24 cellular contexts compared by ENCODE assay signal in genomic region chr20:35503281-35503680, GRCh38. TPM values are rescaled to one million over a fixed set of nuclear protein-coding genes. Genes with fewer than 3 reads are reported as not detected.
DNase-seq lines count a peak whose midpoint lies in the region; ATAC-seq, FAIRE-seq and TF ChIP-seq lines count a peak whose summit lies in the region.
"Had no signal": no experiment of that assay in that cellular context is flagged by ENCODE, and none has a peak within 500 bp of the region (broad histone marks: within the 10 kb centered on the region; RNA-seq: fewer than 3 reads in every experiment).

No MANE protein-coding gene starts in this region.

- H3K36me3 Mint-ChIP-seq in T-helper 2 cell treated with Interferon-gamma antibody and Interleukin-4, amounts not matched to agents 5 μg/mL and 100 μg/mL, for 36 hours (ENCODE audit: low read depth), result peaks cover 67% of the 10 kb centered on the region
- peaks cover 82% of the 10 kb centered on the region for H3K36me3 Mint-ChIP-seq in effector memory CD8-positive, alpha-beta T cell (ENCODE audit: insufficient read depth)
- H3K36me3 Mint-ChIP-seq in nephron progenitor cell (ENCODE audit: low read depth), result peaks cover 74% of the 10 kb centered on the region

- H3K9me3 ChIP-seq in Karpas-422 (ENCODE audit: low read length), result no peaks in the 10 kb centered on the region
- H3K9me3 ChIP-seq: BE2C had no signal

- no peaks in the 10 kb centered on the region for H3K27me3 ChIP-seq in Karpas-422 (ENCODE audit: low read length)
- H3K27me3 ChIP-seq: BE2C had no signal

- peaks cover 26% of the 10 kb centered on the region for H3K79me2 ChIP-seq in Karpas-422 (ENCODE audit: low read length)

- peak overlapping the region; percentile 70 for H3K4me2 ChIP-seq in Karpas-422 (ENCODE audit: low read depth, low read length, poor library complexity, severe bottlenecking)

- H3K9me2 ChIP-seq in Karpas-422 (replicated peaks; ENCODE audit: insufficient read depth, low read length), result no peaks in the 10 kb centered on the region

- peaks cover 12% of the 10 kb centered on the region for H3K4me1 Mint-ChIP-seq in T-helper 2 cell treated with Interferon-gamma antibody and Interleukin-4, amounts not matched to agents 5 μg/mL and 100 μg/mL, for 36 hours (ENCODE audit: low read depth)
- peaks cover 41 to 50% of the 10 kb centered on the region in 2 donors for H3K4me1 Mint-ChIP-seq in effector memory CD8-positive, alpha-beta T cell (ENCODE audit: low read depth in 2 of 2)
- peaks cover 7% of the 10 kb centered on the region for H3K4me1 Mint-ChIP-seq in nephron progenitor cell

- ATAC-seq in effector memory CD8-positive, alpha-beta T cell (replicated peaks), result no peak
- ATAC-seq in HG02610 (IDR thresholded peaks at IDR 0.05; ENCODE audit: unreplicated experiment) (no peak), GM18505 (IDR thresholded peaks at IDR 0.05; ENCODE audit: unreplicated experiment) (no peak)

- H3K4me3 ChIP-seq in Karpas-422 (ENCODE audit: low read length), result no peak overlapping the region

- H4K20me1 ChIP-seq in Karpas-422 (ENCODE audit: insufficient read depth, low read depth, low read length), result peaks cover 11% of the 10 kb centered on the region; the same call in 1 of the 2 replicates

- no peak for DNase-seq in T-helper 2 cell treated with Interferon-gamma antibody and Interleukin-4, amounts not matched to agents 5 μg/mL and 100 μg/mL, for 36 hours (ENCODE audit: low spot score)
- DNase-seq in T-helper 2 cell (no peak), Karpas-422 (no peak), nephron progenitor cell (no peak), H54 (ENCODE audit: insufficient read length, low spot score) (no peak)
- DNase-seq in effector memory CD8-positive, alpha-beta T cell, result no peak
- DNase-seq: BE2C; CD8-positive, alpha-beta memory T cell; HFFc6; KG1; NCI-H1092; NCI-H146; NCI-H2081 treated with DMSO at 0.1 percent for 48 hours; NCI-H226; NCI-H524 treated with DMSO at 0.1 percent for 48 hours had no signal

- H3K27ac ChIP-seq in Karpas-422 (ENCODE audit: low read length), result peak overlapping the region; percentile 91
- H3K27ac ChIP-seq: 22Rv1 had no signal

- peaks cover 36% of the 10 kb centered on the region for H3K36me3 ChIP-seq in Karpas-422 (ENCODE audit: insufficient read depth, low read length)

- H3K9ac ChIP-seq in Karpas-422 (ENCODE audit: low read length), result peak overlapping the region; percentile 59

- H3K27ac Mint-ChIP-seq in T-helper 2 cell treated with Interferon-gamma antibody and Interleukin-4, amounts not matched to agents 5 μg/mL and 100 μg/mL, for 36 hours, result peak overlapping the region; percentile 16
- peak overlapping the region; percentile 76 to 85 for H3K27ac Mint-ChIP-seq in effector memory CD8-positive, alpha-beta T cell
- H3K27ac Mint-ChIP-seq in nephron progenitor cell, result peak overlapping the region; percentile 81
- H3K27ac Mint-ChIP-seq: HFFc6 had no signal

- no peak for FAIRE-seq in H54 (lab: Jason Lieb, UNC)
- FAIRE-seq: GM19239, HepG2 had no signal

- no peak overlapping the region for H2AFZ ChIP-seq in Karpas-422 (ENCODE audit: low read length)

- no peak overlapping the region for H3K4me3 Mint-ChIP-seq in T-helper 2 cell treated with Interferon-gamma antibody and Interleukin-4, amounts not matched to agents 5 μg/mL and 100 μg/mL, for 36 hours
- no peak overlapping the region for H3K4me3 Mint-ChIP-seq in effector memory CD8-positive, alpha-beta T cell
- H3K4me3 Mint-ChIP-seq in nephron progenitor cell, result no peak overlapping the region
- H3K4me3 Mint-ChIP-seq: CD8-positive, alpha-beta memory T cell; HFFc6 had no signal

- no peaks in the 10 kb centered on the region for H3K27me3 Mint-ChIP-seq in T-helper 2 cell treated with Interferon-gamma antibody and Interleukin-4, amounts not matched to agents 5 μg/mL and 100 μg/mL, for 36 hours (ENCODE audit: low read depth)
- no peaks in the 10 kb centered on the region for H3K27me3 Mint-ChIP-seq in effector memory CD8-positive, alpha-beta T cell
- no peaks in the 10 kb centered on the region for H3K27me3 Mint-ChIP-seq in nephron progenitor cell (ENCODE audit: low read depth, poor library complexity)
- H3K27me3 Mint-ChIP-seq: CD8-positive, alpha-beta memory T cell had no signal

- no peak for TF ChIP-seq CTCF in nephron progenitor cell (IDR thresholded peaks at IDR 0.05)

- H3K9me3 Mint-ChIP-seq in T-helper 2 cell treated with Interferon-gamma antibody and Interleukin-4, amounts not matched to agents 5 μg/mL and 100 μg/mL, for 36 hours, result no peaks in the 10 kb centered on the region
- no peaks in the 10 kb centered on the region for H3K9me3 Mint-ChIP-seq in effector memory CD8-positive, alpha-beta T cell
- H3K9me3 Mint-ChIP-seq in nephron progenitor cell, result no peaks in the 10 kb centered on the region
- H3K9me3 Mint-ChIP-seq: CD8-positive, alpha-beta memory T cell; HFFc6 had no signal

- H3K4me1 ChIP-seq in Karpas-422 (ENCODE audit: low read length), result peaks cover 65% of the 10 kb centered on the region
- H3K4me1 ChIP-seq: BE2C had no signal

- TF ChIP-seq POLR2A in H54 (IDR thresholded peaks at IDR 0.05; ENCODE audit: low read depth, low read length) (no peak), GM18505 (IDR thresholded peaks at IDR 0.05; ENCODE audit: borderline replicate concordance, extremely low read depth, insufficient read depth, insufficient read length) (no peak)

RNA-seq across cellular contexts. Expression of gene C20orf173, which starts 26.2 kb away (rescaled TPM):
- not detected in 2 replicates for total RNA-seq in Karpas-422 (2014; rRNA removed; shearing (Covaris generic); ENCODE audit: low replicate concordance)
- total RNA-seq: CD8-positive, alpha-beta memory T cell; Daoy; H4; HepG2; HFFc6; M059J; Right ventricle myocardium superior had no signal

RNA-seq across cellular contexts. Expression of gene ERGIC3, which starts 38.6 kb away (rescaled TPM):
- 242 and 305 TPM in 2 replicates for total RNA-seq in Karpas-422 (2014; rRNA removed; shearing (Covaris generic); ENCODE audit: low replicate concordance)

RNA-seq across cellular contexts. Expression of gene CEP250, which starts 47.9 kb away (rescaled TPM):
- 10.2 and 42.8 TPM in 2 replicates for total RNA-seq in Karpas-422 (2014; rRNA removed; shearing (Covaris generic); ENCODE audit: low replicate concordance)

Comparison
In these comparisons a context has a peak if more than half of its experiments do, and no peak if none do; other contexts are left out.
1. H3K27ac Mint-ChIP-seq: peak in every context shown above with its lines; median percentile 81 in nephron progenitor cell; 80 in effector memory CD8-positive, alpha-beta T cell; 16 in T-helper 2 cell treated with Interferon-gamma antibody and Interleukin-4, amounts not matched to agents 5 μg/mL and 100 μg/mL, for 36 hours.